ENCODE assay signal across 1 cellular context in genomic region chr1:154994269-154994977, GRCh38.
TF ChIP-seq lines count a peak whose summit lies in the region.

No MANE protein-coding gene starts in this region.

TF ChIP-seq in K562, 482 proteins besides CTCF, POLR2A, EP300 and RAD21:
- TF ChIP-seq NFE2L1 (tag; IDR thresholded peaks at IDR 0.05; ENCODE audit: borderline replicate concordance, low read depth): no peak
- TF ChIP-seq TCF3 (CRISPR knock-in tag; IDR thresholded peaks at IDR 0.05): peak; percentile 20; the same call in 1 of the 2 replicates
- peak; percentile 7; the same call in 1 of the 2 replicates for TF ChIP-seq MAX (CRISPR knock-in tag; IDR thresholded peaks at IDR 0.05)
- no peak for TF ChIP-seq MYNN (IDR thresholded peaks at IDR 0.05)
- no peak for TF ChIP-seq MYNN (CRISPR knock-in tag; IDR thresholded peaks at IDR 0.05)
- no peak for TF ChIP-seq RBM34 (IDR thresholded peaks at IDR 0.05; ENCODE audit: borderline replicate concordance, insufficient read depth, low read length)
- no peak for TF ChIP-seq ZBTB43 (CRISPR knock-in tag; IDR thresholded peaks at IDR 0.05)
- no peak for TF ChIP-seq PHB (CRISPR knock-in tag; IDR thresholded peaks at IDR 0.05)
- no peak for TF ChIP-seq ZNF318 (IDR thresholded peaks at IDR 0.05; ENCODE audit: borderline replicate concordance in 1 of 2, low read depth in 1 of 2)
- 0 out of 2 replicates have a peak, but pooled peaks have one; percentile 41 for TF ChIP-seq ZEB2 (IDR thresholded peaks at IDR 0.05)
- no peak for TF ChIP-seq RBBP5 (IDR thresholded peaks at IDR 0.05; ENCODE audit: borderline replicate concordance, insufficient read depth, low read length, poor library complexity, severe bottlenecking)
- TF ChIP-seq CBFA2T3 (IDR thresholded peaks at IDR 0.05): peak; percentile 27; the same call in 1 of the 2 replicates
- peak in 1 of 2 experiments; percentile 43; a peak in 1 of 4 replicates for TF ChIP-seq FOXK2 (conservative IDR thresholded peaks at IDR 0.05 in 1 of 2, IDR thresholded peaks at IDR 0.05 in 1 of 2; ENCODE audit: low read depth in 2 of 2)
- 0 out of 2 replicates have a peak, but pooled peaks have one; percentile 9 for TF ChIP-seq ZNF395 (CRISPR knock-in tag; IDR thresholded peaks at IDR 0.05)
- TF ChIP-seq HES1 (IDR thresholded peaks at IDR 0.05; ENCODE audit: low read depth): no peak
- peak; percentile 94; the same call in 1 of the 2 replicates for TF ChIP-seq ZBED1 (IDR thresholded peaks at IDR 0.05)
- TF ChIP-seq MYC (IDR thresholded peaks at IDR 0.05; ENCODE audit: low read depth, low read length): 0 out of 2 replicates have a peak, but pooled peaks have one; percentile 9
- no peak for TF ChIP-seq MYC (CRISPR knock-in tag; IDR thresholded peaks at IDR 0.05; ENCODE audit: borderline replicate concordance, low read depth)
- TF ChIP-seq HDAC1 (IDR thresholded peaks at IDR 0.05): 0 out of 4 replicates have a peak, but pooled peaks of 1 of the 2 experiments have one; percentile 13
- peak; percentile 8 for TF ChIP-seq TBP (optimal IDR thresholded peaks at IDR 0.05; ENCODE audit: low read depth, low read length)
- TF ChIP-seq ARID4B (CRISPR knock-in tag; IDR thresholded peaks at IDR 0.05): peak; percentile 51; the same call in 1 of the 2 replicates
- TF ChIP-seq SMAD3 (CRISPR knock-in tag; conservative IDR thresholded peaks at IDR 0.05): no peak
